In genomic region chr13:34465423-34465922, GRCh38 we compare ENCODE assay signal across 18 cellular contexts.
DNase-seq lines count a peak whose midpoint lies in the region; TF ChIP-seq lines count a peak whose summit lies in the region.
"Had no signal": no experiment of that assay in that cellular context is flagged by ENCODE, and none has a peak within 500 bp of the region (broad histone marks: within the 10 kb centered on the region; RNA-seq: fewer than 3 reads in every experiment).

No MANE protein-coding gene starts in this region.

- peaks cover 23% of the 10 kb centered on the region for H3K4me1 Mint-ChIP-seq in endodermal cell
- H3K4me1 Mint-ChIP-seq in neural progenitor cell, result no peaks in the 10 kb centered on the region
- H3K4me1 Mint-ChIP-seq: CD4-positive, alpha-beta memory T cell had no signal

- H3K36me3 ChIP-seq in HAP-1 (replicated peaks), result no peaks in the 10 kb centered on the region
- H3K36me3 ChIP-seq in endodermal cell (ENCODE audit: control insufficient read depth, insufficient read depth, low read length), result no peaks in the 10 kb centered on the region
- no peaks in the 10 kb centered on the region for H3K36me3 ChIP-seq in neural progenitor cell

- no peaks in the 10 kb centered on the region for H3F3A ChIP-seq in neural progenitor cell (ENCODE audit: low read depth)

- in situ Hi-C loops in HAP-1 (cut with MboI; ENCODE audit: low sequenced_read_pairs), result no loop called here
- in situ Hi-C loops in ACHN (cut with HindIII; ENCODE audit: low pct_ligation_motif_present, low pct_unique_long_range_greater_than_20kb, low sequenced_read_pairs), result no loop called here

- H3K27ac ChIP-seq in endodermal cell (ENCODE audit: low read depth, low read length) (no peak overlapping the region), neural progenitor cell (no peak overlapping the region)

- no peak overlapping the region for H2AFZ ChIP-seq in neural progenitor cell (replicated peaks)

- H3K36me3 Mint-ChIP-seq in endodermal cell (ENCODE audit: low read depth) (no peaks in the 10 kb centered on the region), neural progenitor cell (no peaks in the 10 kb centered on the region)
- H3K36me3 Mint-ChIP-seq: CD4-positive, alpha-beta memory T cell had no signal

- H3K9me3 ChIP-seq in HAP-1 (no peaks in the 10 kb centered on the region), endodermal cell (ENCODE audit: control insufficient read depth, low read length) (no peaks in the 10 kb centered on the region), neural progenitor cell (ENCODE audit: low read depth) (no peaks in the 10 kb centered on the region)
- H3K9me3 ChIP-seq: A549 had no signal

- no peak overlapping the region for H3K27ac Mint-ChIP-seq in endodermal cell
- peak overlapping the region; percentile 44 for H3K27ac Mint-ChIP-seq in neural progenitor cell
- H3K27ac Mint-ChIP-seq: CD4-positive, alpha-beta memory T cell had no signal

- H3K27me3 ChIP-seq in HAP-1 (ENCODE audit: low read depth) (no peaks in the 10 kb centered on the region), endodermal cell (ENCODE audit: control insufficient read depth, insufficient read depth, low read length, poor library complexity, severe bottlenecking) (no peaks in the 10 kb centered on the region), neural progenitor cell (no peaks in the 10 kb centered on the region)

- H3K9me3 Mint-ChIP-seq in endodermal cell (no peaks in the 10 kb centered on the region), neural progenitor cell (no peaks in the 10 kb centered on the region)

- H3K4me3 Mint-ChIP-seq in endodermal cell (no peak overlapping the region), neural progenitor cell (no peak overlapping the region)
- H3K4me3 Mint-ChIP-seq: CD4-positive, alpha-beta memory T cell had no signal

- no peak overlapping the region for H3K4me2 ChIP-seq in neural progenitor cell
- H3K4me2 ChIP-seq: A549 had no signal

- DNase-seq in NCI-H748 (lab: John Stamatoyannopoulos, UW; ENCODE audit: unreplicated experiment), result peak; percentile 10
- DNase-seq in NCI-H748 treated with DMSO at 0.1 percent for 48 hours (lab: John Stamatoyannopoulos, UW), result no peak
- DNase-seq in HAP-1 (ENCODE audit: low spot score in 2 of 2), result peak; percentile 24 to 27
- peak; percentile 55 for DNase-seq in endodermal cell
- no peak for DNase-seq in neural progenitor cell (ENCODE audit: low spot score)
- no peak for DNase-seq in activated CD4-positive, CD25-positive, alpha-beta regulatory T cell (lab: John Stamatoyannopoulos, UW)
- no peak for DNase-seq in NCI-H187 treated with DMSO at 0.1 percent for 48 hours (lab: John Stamatoyannopoulos, UW)
- no peak for DNase-seq in ACHN
- DNase-seq: 8988T; C1 segment of cervical spinal cord; Calu3; CD4-positive, alpha-beta memory T cell; COR-L47; DND-41; GF-D8; GOT3; HCEC 1CT had no signal

- no peak overlapping the region for H3K9ac ChIP-seq in endodermal cell (ENCODE audit: extremely low read depth, low read length, poor library complexity, severe bottlenecking)
- no peak overlapping the region for H3K9ac ChIP-seq in neural progenitor cell

- no peaks in the 10 kb centered on the region for H4K20me1 ChIP-seq in neural progenitor cell (ENCODE audit: low read depth)

- TF ChIP-seq CTCF in endodermal cell (conservative IDR thresholded peaks at IDR 0.05) (no peak), neural progenitor cell (IDR thresholded peaks at IDR 0.05) (no peak)

- H3K4me3 ChIP-seq in HAP-1 (no peak overlapping the region), endodermal cell (ENCODE audit: low read length) (no peak overlapping the region), neural progenitor cell (no peak overlapping the region)
- H3K4me3 ChIP-seq: A549 had no signal

- H3K27me3 Mint-ChIP-seq in endodermal cell (ENCODE audit: insufficient read depth) (no peaks in the 10 kb centered on the region), neural progenitor cell (ENCODE audit: insufficient read depth, low read depth) (no peaks in the 10 kb centered on the region)
- H3K27me3 Mint-ChIP-seq: CD4-positive, alpha-beta memory T cell had no signal

- H3K79me2 ChIP-seq in neural progenitor cell (ENCODE audit: low read depth), result no peaks in the 10 kb centered on the region

- WGBS in endodermal cell (ENCODE audit: insufficient coverage in 1 of 2, insufficient read length in 1 of 2), 2 experiments, result 60 to 73% methylated on average over 1 of the region's 1 CpG

- no peaks in the 10 kb centered on the region for H3K4me1 ChIP-seq in HAP-1
- no peaks in the 10 kb centered on the region for H3K4me1 ChIP-seq in endodermal cell (ENCODE audit: control insufficient read depth, insufficient read depth, low read length)
- H3K4me1 ChIP-seq in neural progenitor cell, result no peaks in the 10 kb centered on the region

Comparison
In these comparisons a context has a peak if more than half of its experiments do, and no peak if none do; other contexts are left out.
1. DNase-seq: peak in NCI-H748 (single experiment), HAP-1 (2 of 2) and endodermal cell (single experiment); none in NCI-H748 treated with DMSO at 0.1 percent for 48 hours (single experiment), neural progenitor cell (single experiment), activated CD4-positive, CD25-positive, alpha-beta regulatory T cell (0 of 4), NCI-H187 treated with DMSO at 0.1 percent for 48 hours (single experiment) and ACHN (single experiment).